Comparison of ENCODE assay signal across 16 cellular contexts in the genomic region with DNA sequence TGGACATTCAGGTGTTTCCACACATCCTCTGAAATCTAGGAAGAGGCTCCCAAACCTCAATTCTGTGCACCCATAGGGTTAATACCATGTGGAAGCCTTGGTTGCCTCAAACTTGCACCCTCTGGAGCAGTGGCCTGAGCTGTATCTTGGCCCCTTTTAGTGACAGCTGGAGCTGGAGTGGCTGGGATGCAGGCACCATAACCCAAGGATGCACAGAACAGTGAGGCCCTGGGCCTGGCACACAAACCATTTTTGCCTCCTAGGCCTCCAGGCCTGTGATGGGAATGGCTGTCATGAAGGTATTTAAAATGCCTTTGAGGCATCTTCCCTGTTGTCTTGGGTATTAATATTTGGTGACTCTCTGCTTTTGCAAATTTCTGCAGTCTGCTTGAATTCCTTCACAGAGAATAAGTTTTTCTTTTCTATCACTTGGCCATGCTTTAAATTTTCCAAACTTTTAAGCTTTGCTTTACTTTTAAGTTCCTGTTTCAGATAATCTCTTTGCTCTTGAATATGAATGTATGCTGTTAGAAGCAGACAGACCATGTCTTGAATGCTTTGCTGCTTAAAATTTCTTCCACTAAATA.
"Had no signal": no experiment of that assay in that cellular context is flagged by ENCODE, and none has a peak within 500 bp of the region (broad histone marks: within the 10 kb centered on the region; RNA-seq: fewer than 3 reads in every experiment).

No MANE protein-coding gene starts in this region.

- H3K27me3 Mint-ChIP-seq: naive B cell; progenitor cell of endocrine pancreas; stimulated activated memory B cell treated with anti-CD40 and anti-IgM and Interleukin-4, amounts not matched to agents 10 μg/mL and 1 μg/mL and 100 μg/mL, for 72 hours had no signal

- ATAC-seq: foreskin keratinocyte; left colon; left ventricle myocardium superior; pancreas; right cardiac atrium; stimulated activated memory B cell treated with anti-CD40 and anti-IgM and Interleukin-4, amounts not matched to agents 10 μg/mL and 1 μg/mL and 100 μg/mL, for 72 hours had no signal

- H3K4me3 Mint-ChIP-seq: naive B cell; nephron; stimulated activated memory B cell treated with anti-CD40 and anti-IgM and Interleukin-4, amounts not matched to agents 10 μg/mL and 1 μg/mL and 100 μg/mL, for 72 hours had no signal

- H3K27ac Mint-ChIP-seq: naive B cell; nephron; progenitor cell of endocrine pancreas; stimulated activated memory B cell treated with anti-CD40 and anti-IgM and Interleukin-4, amounts not matched to agents 10 μg/mL and 1 μg/mL and 100 μg/mL, for 72 hours had no signal

- DNase-seq: colonic mucosa; dermis blood vessel endothelial cell; erythroblast; foreskin keratinocyte; left colon; left ventricle myocardium superior; mesenchymal stem cell; naive B cell; occipital lobe; right cardiac atrium; stimulated activated CD4-positive, alpha-beta T cell treated with anti-CD3 and anti-CD28 coated beads, Interleukin-4, amount 100 ng/mL, for 24 hours; trophoblast cell had no signal

- H3K4me1 Mint-ChIP-seq: naive B cell; nephron; stimulated activated memory B cell treated with anti-CD40 and anti-IgM and Interleukin-4, amounts not matched to agents 10 μg/mL and 1 μg/mL and 100 μg/mL, for 72 hours had no signal
